Comparison of ENCODE assay signal across 1 cellular context in the genomic region with DNA sequence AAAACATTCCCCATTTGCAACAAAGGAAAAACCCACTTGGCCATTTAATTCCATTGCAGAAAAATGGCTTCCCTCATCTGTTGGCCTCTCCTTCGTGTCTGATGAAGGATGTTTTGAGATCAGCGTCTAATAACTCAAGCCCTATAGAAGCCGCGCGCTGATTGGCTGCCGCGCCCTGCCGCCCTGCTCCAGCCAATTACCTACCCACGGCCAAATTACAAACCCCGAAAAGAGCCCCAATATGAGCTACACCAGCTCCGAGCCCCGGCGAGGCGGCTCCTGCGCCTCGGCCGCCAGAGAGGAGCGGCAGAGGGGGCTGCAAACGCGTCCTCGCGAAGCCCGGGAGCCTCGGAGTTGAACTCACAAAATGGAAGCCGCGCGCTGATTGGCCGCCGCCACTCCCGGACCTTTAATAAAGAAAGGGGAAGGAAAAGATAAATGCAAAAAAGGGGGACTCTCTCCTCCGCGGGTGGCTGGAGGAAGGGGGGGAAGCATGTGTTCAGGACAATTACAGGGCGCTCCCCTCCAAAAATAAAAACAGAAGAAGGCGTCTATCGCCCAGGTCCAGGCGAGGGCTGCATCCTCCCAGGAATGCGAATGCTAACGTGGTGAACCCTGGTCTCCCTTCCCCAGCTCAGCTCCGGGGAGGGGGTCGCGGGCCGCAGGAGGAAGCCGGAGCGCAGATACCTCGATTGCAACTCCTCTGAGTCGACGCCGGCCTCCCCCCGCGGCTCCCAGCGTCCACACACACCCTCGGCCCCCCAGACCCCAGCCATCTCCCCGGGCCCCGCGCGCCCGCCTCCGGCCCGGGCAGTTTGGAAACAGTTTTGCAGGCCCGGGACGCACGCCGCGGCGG.
TF ChIP-seq lines count a peak whose summit lies in the region.

No MANE protein-coding gene starts in this region.

TF ChIP-seq in HepG2, 621 proteins besides CTCF, POLR2A, EP300 and RAD21 (continued from another document and continues in another):
- TF ChIP-seq, protein P1, sequence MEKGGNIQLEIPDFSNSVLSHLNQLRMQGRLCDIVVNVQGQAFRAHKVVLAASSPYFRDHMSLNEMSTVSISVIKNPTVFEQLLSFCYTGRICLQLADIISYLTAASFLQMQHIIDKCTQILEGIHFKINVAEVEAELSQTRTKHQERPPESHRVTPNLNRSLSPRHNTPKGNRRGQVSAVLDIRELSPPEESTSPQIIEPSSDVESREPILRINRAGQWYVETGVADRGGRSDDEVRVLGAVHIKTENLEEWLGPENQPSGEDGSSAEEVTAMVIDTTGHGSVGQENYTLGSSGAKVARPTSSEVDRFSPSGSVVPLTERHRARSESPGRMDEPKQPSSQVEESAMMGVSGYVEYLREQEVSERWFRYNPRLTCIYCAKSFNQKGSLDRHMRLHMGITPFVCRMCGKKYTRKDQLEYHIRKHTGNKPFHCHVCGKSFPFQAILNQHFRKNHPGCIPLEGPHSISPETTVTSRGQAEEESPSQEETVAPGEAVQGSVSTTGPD (CRISPR knock-in tag; IDR thresholded peaks at IDR 0.05), result no peak
- no peak for TF ChIP-seq ZZZ3 (CRISPR knock-in tag; IDR thresholded peaks at IDR 0.05; ENCODE audit: borderline replicate concordance)
- no peak for TF ChIP-seq EEA1 (CRISPR knock-in tag; IDR thresholded peaks at IDR 0.05; ENCODE audit: borderline replicate concordance)
- peak; percentile 86 for TF ChIP-seq NFYC (CRISPR knock-in tag; IDR thresholded peaks at IDR 0.05)
- TF ChIP-seq ZNF724P (CRISPR knock-in tag; IDR thresholded peaks at IDR 0.05; ENCODE audit: borderline replicate concordance), result no peak
- TF ChIP-seq ZNF547 (CRISPR knock-in tag; IDR thresholded peaks at IDR 0.05), result no peak
- no peak for TF ChIP-seq SIX4 (CRISPR knock-in tag; IDR thresholded peaks at IDR 0.05)
- TF ChIP-seq, protein P2, sequence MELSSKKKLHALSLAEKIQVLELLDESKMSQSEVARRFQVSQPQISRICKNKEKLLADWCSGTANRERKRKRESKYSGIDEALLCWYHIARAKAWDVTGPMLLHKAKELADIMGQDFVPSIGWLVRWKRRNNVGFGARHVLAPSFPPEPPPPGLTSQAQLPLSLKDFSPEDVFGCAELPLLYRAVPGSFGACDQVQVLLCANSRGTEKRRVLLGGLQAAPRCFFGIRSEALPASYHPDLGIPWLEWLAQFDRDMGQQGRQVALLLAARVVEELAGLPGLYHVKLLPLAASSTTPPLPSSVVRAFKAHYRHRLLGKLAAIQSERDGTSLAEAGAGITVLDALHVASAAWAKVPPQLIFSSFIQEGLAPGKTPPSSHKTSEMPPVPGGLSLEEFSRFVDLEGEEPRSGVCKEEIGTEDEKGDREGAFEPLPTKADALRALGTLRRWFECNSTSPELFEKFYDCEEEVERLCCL (CRISPR knock-in tag; IDR thresholded peaks at IDR 0.05; ENCODE audit: borderline replicate concordance), result no peak
- 0 out of 2 replicates have a peak, but pooled peaks have one; percentile 17 for TF ChIP-seq ZNF782 (CRISPR knock-in tag; IDR thresholded peaks at IDR 0.05; ENCODE audit: borderline replicate concordance)
- TF ChIP-seq ZSCAN9 (CRISPR knock-in tag; IDR thresholded peaks at IDR 0.05; ENCODE audit: borderline replicate concordance), result peak; percentile 68; the same call in 1 of the 2 replicates
- TF ChIP-seq, protein P3, sequence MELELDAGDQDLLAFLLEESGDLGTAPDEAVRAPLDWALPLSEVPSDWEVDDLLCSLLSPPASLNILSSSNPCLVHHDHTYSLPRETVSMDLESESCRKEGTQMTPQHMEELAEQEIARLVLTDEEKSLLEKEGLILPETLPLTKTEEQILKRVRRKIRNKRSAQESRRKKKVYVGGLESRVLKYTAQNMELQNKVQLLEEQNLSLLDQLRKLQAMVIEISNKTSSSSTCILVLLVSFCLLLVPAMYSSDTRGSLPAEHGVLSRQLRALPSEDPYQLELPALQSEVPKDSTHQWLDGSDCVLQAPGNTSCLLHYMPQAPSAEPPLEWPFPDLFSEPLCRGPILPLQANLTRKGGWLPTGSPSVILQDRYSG (CRISPR knock-in tag; IDR thresholded peaks at IDR 0.05), result no peak
- TF ChIP-seq, protein P4, sequence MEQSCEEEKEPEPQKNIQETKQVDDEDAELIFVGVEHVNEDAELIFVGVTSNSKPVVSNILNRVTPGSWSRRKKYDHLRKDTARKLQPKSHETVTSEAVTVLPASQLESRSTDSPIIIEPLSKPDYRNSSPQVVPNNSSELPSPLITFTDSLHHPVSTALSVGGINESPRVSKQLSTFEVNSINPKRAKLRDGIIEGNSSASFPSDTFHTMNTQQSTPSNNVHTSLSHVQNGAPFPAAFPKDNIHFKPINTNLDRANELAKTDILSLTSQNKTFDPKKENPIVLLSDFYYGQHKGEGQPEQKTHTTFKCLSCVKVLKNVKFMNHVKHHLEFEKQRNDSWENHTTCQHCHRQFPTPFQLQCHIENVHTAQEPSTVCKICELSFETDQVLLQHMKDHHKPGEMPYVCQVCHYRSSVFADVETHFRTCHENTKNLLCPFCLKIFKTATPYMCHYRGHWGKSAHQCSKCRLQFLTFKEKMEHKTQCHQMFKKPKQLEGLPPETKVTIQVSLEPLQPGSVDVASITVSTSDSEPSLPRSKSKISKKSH (CRISPR knock-in tag; IDR thresholded peaks at IDR 0.05; ENCODE audit: borderline replicate concordance), result peak; percentile 53; the same call in 1 of the 2 replicates
- TF ChIP-seq, protein P5, sequence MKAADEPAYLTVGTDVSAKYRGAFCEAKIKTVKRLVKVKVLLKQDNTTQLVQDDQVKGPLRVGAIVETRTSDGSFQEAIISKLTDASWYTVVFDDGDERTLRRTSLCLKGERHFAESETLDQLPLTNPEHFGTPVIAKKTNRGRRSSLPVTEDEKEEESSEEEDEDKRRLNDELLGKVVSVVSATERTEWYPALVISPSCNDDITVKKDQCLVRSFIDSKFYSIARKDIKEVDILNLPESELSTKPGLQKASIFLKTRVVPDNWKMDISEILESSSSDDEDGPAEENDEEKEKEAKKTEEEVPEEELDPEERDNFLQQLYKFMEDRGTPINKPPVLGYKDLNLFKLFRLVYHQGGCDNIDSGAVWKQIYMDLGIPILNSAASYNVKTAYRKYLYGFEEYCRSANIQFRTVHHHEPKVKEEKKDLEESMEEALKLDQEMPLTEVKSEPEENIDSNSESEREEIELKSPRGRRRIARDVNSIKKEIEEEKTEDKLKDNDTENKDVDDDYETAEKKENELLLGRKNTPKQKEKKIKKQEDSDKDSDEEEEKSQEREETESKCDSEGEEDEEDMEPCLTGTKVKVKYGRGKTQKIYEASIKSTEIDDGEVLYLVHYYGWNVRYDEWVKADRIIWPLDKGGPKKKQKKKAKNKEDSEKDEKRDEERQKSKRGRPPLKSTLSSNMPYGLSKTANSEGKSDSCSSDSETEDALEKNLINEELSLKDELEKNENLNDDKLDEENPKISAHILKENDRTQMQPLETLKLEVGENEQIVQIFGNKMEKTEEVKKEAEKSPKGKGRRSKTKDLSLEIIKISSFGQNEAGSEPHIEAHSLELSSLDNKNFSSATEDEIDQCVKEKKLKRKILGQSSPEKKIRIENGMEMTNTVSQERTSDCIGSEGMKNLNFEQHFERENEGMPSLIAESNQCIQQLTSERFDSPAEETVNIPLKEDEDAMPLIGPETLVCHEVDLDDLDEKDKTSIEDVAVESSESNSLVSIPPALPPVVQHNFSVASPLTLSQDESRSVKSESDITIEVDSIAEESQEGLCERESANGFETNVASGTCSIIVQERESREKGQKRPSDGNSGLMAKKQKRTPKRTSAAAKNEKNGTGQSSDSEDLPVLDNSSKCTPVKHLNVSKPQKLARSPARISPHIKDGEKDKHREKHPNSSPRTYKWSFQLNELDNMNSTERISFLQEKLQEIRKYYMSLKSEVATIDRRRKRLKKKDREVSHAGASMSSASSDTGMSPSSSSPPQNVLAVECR (CRISPR knock-in tag; IDR thresholded peaks at IDR 0.05; ENCODE audit: borderline replicate concordance), result peak; percentile 20; the same call in 1 of the 2 replicates
- TF ChIP-seq, protein P6, sequence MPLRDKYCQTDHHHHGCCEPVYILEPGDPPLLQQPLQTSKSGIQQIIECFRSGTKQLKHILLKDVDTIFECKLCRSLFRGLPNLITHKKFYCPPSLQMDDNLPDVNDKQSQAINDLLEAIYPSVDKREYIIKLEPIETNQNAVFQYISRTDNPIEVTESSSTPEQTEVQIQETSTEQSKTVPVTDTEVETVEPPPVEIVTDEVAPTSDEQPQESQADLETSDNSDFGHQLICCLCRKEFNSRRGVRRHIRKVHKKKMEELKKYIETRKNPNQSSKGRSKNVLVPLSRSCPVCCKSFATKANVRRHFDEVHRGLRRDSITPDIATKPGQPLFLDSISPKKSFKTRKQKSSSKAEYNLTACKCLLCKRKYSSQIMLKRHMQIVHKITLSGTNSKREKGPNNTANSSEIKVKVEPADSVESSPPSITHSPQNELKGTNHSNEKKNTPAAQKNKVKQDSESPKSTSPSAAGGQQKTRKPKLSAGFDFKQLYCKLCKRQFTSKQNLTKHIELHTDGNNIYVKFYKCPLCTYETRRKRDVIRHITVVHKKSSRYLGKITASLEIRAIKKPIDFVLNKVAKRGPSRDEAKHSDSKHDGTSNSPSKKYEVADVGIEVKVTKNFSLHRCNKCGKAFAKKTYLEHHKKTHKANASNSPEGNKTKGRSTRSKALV (CRISPR knock-in tag; IDR thresholded peaks at IDR 0.05), result peak; percentile 26; the same call in 1 of the 2 replicates
- no peak for TF ChIP-seq SSRP1 (CRISPR knock-in tag; IDR thresholded peaks at IDR 0.05)
- no peak for TF ChIP-seq NONO (IDR thresholded peaks at IDR 0.05)
- TF ChIP-seq NONO (CRISPR knock-in tag; conservative IDR thresholded peaks at IDR 0.05), result no peak; the same call in 1 of the 2 replicates
- peak; percentile 23; the same call in 1 of the 2 replicates for TF ChIP-seq ARNT2 (CRISPR knock-in tag; IDR thresholded peaks at IDR 0.05; ENCODE audit: low read depth)
- TF ChIP-seq CCDC6 (CRISPR knock-in tag; IDR thresholded peaks at IDR 0.05), result peak; percentile 40; the same call in 1 of the 2 replicates
- TF ChIP-seq, protein P7, sequence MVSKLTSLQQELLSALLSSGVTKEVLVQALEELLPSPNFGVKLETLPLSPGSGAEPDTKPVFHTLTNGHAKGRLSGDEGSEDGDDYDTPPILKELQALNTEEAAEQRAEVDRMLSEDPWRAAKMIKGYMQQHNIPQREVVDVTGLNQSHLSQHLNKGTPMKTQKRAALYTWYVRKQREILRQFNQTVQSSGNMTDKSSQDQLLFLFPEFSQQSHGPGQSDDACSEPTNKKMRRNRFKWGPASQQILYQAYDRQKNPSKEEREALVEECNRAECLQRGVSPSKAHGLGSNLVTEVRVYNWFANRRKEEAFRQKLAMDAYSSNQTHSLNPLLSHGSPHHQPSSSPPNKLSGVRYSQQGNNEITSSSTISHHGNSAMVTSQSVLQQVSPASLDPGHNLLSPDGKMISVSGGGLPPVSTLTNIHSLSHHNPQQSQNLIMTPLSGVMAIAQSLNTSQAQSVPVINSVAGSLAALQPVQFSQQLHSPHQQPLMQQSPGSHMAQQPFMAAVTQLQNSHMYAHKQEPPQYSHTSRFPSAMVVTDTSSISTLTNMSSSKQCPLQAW (CRISPR knock-in tag; IDR thresholded peaks at IDR 0.05), result peak; percentile 49; the same call in 1 of the 2 replicates
- TF ChIP-seq, protein P8, sequence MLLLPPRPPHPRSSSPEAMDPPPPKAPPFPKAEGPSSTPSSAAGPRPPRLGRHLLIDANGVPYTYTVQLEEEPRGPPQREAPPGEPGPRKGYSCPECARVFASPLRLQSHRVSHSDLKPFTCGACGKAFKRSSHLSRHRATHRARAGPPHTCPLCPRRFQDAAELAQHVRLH (CRISPR knock-in tag; IDR thresholded peaks at IDR 0.05; ENCODE audit: borderline replicate concordance, low read depth), result peak; percentile 62; the same call in 1 of the 2 replicates
- TF ChIP-seq U2AF1 (optimal IDR thresholded peaks at IDR 0.05; ENCODE audit: low read depth, low read length), result peak; percentile 78
- TF ChIP-seq HOXA5 (CRISPR knock-in tag; IDR thresholded peaks at IDR 0.05), result peak; percentile 41; the same call in 1 of the 2 replicates
- TF ChIP-seq SNAI1 (CRISPR knock-in tag; IDR thresholded peaks at IDR 0.05; ENCODE audit: borderline replicate concordance), result peak; percentile 51; the same call in 1 of the 2 replicates
- TF ChIP-seq, protein P9, sequence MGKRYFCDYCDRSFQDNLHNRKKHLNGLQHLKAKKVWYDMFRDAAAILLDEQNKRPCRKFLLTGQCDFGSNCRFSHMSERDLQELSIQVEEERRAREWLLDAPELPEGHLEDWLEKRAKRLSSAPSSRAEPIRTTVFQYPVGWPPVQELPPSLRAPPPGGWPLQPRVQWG (CRISPR knock-in tag; IDR thresholded peaks at IDR 0.05; ENCODE audit: borderline replicate concordance, low read depth), result no peak
- TF ChIP-seq, protein P10, sequence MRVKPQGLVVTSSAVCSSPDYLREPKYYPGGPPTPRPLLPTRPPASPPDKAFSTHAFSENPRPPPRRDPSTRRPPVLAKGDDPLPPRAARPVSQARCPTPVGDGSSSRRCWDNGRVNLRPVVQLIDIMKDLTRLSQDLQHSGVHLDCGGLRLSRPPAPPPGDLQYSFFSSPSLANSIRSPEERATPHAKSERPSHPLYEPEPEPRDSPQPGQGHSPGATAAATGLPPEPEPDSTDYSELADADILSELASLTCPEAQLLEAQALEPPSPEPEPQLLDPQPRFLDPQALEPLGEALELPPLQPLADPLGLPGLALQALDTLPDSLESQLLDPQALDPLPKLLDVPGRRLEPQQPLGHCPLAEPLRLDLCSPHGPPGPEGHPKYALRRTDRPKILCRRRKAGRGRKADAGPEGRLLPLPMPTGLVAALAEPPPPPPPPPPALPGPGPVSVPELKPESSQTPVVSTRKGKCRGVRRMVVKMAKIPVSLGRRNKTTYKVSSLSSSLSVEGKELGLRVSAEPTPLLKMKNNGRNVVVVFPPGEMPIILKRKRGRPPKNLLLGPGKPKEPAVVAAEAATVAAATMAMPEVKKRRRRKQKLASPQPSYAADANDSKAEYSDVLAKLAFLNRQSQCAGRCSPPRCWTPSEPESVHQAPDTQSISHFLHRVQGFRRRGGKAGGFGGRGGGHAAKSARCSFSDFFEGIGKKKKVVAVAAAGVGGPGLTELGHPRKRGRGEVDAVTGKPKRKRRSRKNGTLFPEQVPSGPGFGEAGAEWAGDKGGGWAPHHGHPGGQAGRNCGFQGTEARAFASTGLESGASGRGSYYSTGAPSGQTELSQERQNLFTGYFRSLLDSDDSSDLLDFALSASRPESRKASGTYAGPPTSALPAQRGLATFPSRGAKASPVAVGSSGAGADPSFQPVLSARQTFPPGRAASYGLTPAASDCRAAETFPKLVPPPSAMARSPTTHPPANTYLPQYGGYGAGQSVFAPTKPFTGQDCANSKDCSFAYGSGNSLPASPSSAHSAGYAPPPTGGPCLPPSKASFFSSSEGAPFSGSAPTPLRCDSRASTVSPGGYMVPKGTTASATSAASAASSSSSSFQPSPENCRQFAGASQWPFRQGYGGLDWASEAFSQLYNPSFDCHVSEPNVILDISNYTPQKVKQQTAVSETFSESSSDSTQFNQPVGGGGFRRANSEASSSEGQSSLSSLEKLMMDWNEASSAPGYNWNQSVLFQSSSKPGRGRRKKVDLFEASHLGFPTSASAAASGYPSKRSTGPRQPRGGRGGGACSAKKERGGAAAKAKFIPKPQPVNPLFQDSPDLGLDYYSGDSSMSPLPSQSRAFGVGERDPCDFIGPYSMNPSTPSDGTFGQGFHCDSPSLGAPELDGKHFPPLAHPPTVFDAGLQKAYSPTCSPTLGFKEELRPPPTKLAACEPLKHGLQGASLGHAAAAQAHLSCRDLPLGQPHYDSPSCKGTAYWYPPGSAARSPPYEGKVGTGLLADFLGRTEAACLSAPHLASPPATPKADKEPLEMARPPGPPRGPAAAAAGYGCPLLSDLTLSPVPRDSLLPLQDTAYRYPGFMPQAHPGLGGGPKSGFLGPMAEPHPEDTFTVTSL (CRISPR knock-in tag; IDR thresholded peaks at IDR 0.05; ENCODE audit: borderline replicate concordance), result no peak
- no peak for TF ChIP-seq ZFP36L1 (CRISPR knock-in tag; IDR thresholded peaks at IDR 0.05)
- peak; percentile 70; the same call in 1 of the 2 replicates for TF ChIP-seq ZNF430 (CRISPR knock-in tag; IDR thresholded peaks at IDR 0.05)
- TF ChIP-seq ZNF501 (CRISPR knock-in tag; IDR thresholded peaks at IDR 0.05), result peak; percentile 56; the same call in 1 of the 2 replicates
